13 cellular contexts compared by ENCODE assay signal in genomic region chr19:12133069-12133468, GRCh38.
"Had no signal": no experiment of that assay in that cellular context is flagged by ENCODE, and none has a peak within 500 bp of the region (broad histone marks: within the 10 kb centered on the region; RNA-seq: fewer than 3 reads in every experiment).

No MANE protein-coding gene starts in this region.

- H3K4me3 ChIP-seq: gastroesophageal sphincter, ovary, skin epidermis, stomach had no signal

- H3K27ac Mint-ChIP-seq: activated naive CD4-positive, alpha-beta T cell treated with anti-CD3 and anti-CD28 coated beads, Interleukin-2, amount 50 U/mL, for 72 hours; neural progenitor cell had no signal

- H3K4me1 ChIP-seq: breast epithelium, neural progenitor cell, stomach had no signal

- H3K4me1 Mint-ChIP-seq: neural progenitor cell had no signal

- DNase-seq: activated CD4-positive, CD25-positive, alpha-beta regulatory T cell; activated effector memory CD4-positive, alpha-beta T cell treated with Interleukin-2 at 50 U/mL for 16 hours; activated T-cell treated with anti-CD3 and anti-CD28 coated beads, Interleukin-2, amount 50 U/mL, for 1 hour; kidney; left ventricle myocardium superior; ovary; retina; stomach had no signal

- H3K4me3 Mint-ChIP-seq: neural progenitor cell had no signal

- H3K4me2 ChIP-seq: neural progenitor cell had no signal

- H3K27me3 ChIP-seq: breast epithelium, gastroesophageal sphincter, neural progenitor cell, ovary, stomach had no signal

- H3K9ac ChIP-seq: neural progenitor cell had no signal

- H3K27ac ChIP-seq: breast epithelium, gastroesophageal sphincter, neural progenitor cell, ovary, skin epidermis, stomach had no signal

- ATAC-seq: gastroesophageal sphincter, left ventricle myocardium superior had no signal
